Comparison of ENCODE assay signal across 8 cellular contexts in the genomic region with DNA sequence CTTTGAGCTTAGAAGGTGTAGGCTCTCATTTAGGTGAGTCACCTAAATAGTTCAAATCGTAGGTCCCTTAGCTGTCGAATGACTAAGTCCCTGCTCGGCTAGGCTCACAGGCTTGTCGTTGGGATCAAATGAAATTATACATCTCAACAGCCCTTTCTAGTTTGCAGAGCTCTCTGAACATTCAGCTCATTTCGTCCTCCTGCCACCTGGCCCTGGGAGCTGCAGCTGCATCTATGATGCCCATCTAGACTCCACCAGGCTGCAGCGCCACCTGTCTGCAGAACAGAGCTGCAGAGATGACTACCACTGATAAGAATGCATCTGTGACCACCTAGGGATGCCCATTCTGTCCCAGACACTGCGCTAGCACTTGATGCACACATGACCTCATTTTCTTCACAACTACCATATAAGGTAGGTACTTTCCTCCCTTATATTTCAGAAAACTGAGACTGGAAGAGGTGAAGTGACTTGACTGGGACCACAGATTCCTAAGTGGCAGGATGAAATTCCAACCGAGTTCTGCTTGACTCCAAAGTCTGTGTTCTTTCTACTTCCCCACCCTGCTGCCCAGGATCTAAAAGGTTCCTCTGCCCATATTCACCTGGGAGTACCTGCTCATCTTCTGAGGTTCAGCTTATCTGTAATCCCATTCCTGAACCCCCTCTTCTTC.
DNase-seq lines count a peak whose midpoint lies in the region; ATAC-seq and TF ChIP-seq lines count a peak whose summit lies in the region.

No MANE protein-coding gene starts in this region.

- no peaks in the 10 kb centered on the region for H3K36me3 Mint-ChIP-seq in activated naive CD8-positive, alpha-beta T cell treated with anti-CD3 and anti-CD28 coated beads, Interleukin-2, amount 50 U/mL, for 24 hours (ENCODE audit: low read depth)

- peak; percentile 98 for DNase-seq in HT1080 (ENCODE audit: low read depth)
- DNase-seq in NCI-H748 treated with DMSO at 0.1 percent for 48 hours (lab: John Stamatoyannopoulos, UW) = peak; percentile 65
- DNase-seq in activated naive CD8-positive, alpha-beta T cell treated with anti-CD3 and anti-CD28 coated beads, Interleukin-2, amount 50 U/mL, for 24 hours = peak; percentile 63
- peak; percentile 82 for DNase-seq in iPS-NIHi11 (ENCODE audit: low spot score)
- DNase-seq in stimulated activated CD4-positive, alpha-beta T cell treated with anti-CD3 and anti-CD28 coated beads, Interleukin-4, amount 100 ng/mL, for 24 hours = peak; percentile 27

- H3K27ac ChIP-seq in 22Rv1 = no peak overlapping the region

- H3K27me3 Mint-ChIP-seq in activated naive CD8-positive, alpha-beta T cell treated with anti-CD3 and anti-CD28 coated beads, Interleukin-2, amount 50 U/mL, for 24 hours = peaks cover 5% of the 10 kb centered on the region

- H3K27ac Mint-ChIP-seq in activated naive CD8-positive, alpha-beta T cell treated with anti-CD3 and anti-CD28 coated beads, Interleukin-2, amount 50 U/mL, for 24 hours = no peak overlapping the region

- no peaks in the 10 kb centered on the region for H3K9me3 Mint-ChIP-seq in activated naive CD8-positive, alpha-beta T cell treated with anti-CD3 and anti-CD28 coated beads, Interleukin-2, amount 50 U/mL, for 24 hours

- H3K4me1 Mint-ChIP-seq in activated naive CD8-positive, alpha-beta T cell treated with anti-CD3 and anti-CD28 coated beads, Interleukin-2, amount 50 U/mL, for 24 hours = no peaks in the 10 kb centered on the region

- no peak overlapping the region for H3K4me3 Mint-ChIP-seq in activated naive CD8-positive, alpha-beta T cell treated with anti-CD3 and anti-CD28 coated beads, Interleukin-2, amount 50 U/mL, for 24 hours

- peak; percentile 84 for ATAC-seq in activated naive CD8-positive, alpha-beta T cell treated with anti-CD3 and anti-CD28 coated beads, Interleukin-2, amount 50 U/mL, for 24 hours
- ATAC-seq in GM18517 (IDR thresholded peaks at IDR 0.05; ENCODE audit: unreplicated experiment) = no peak

- TF ChIP-seq CTCF in 22Rv1 (IDR thresholded peaks at IDR 0.05) (peak; percentile 90), GM12872 (IDR thresholded peaks at IDR 0.05; ENCODE audit: insufficient read depth, low read depth, low read length) (peak; percentile 88)

Comparison
In these comparisons a context has a peak if more than half of its experiments do, and no peak if none do; other contexts are left out.
1. DNase-seq: peak in every context shown above with its lines; median percentile 98 in HT1080; 82 in iPS-NIHi11; 65 in NCI-H748 treated with DMSO at 0.1 percent for 48 hours; 63 in activated naive CD8-positive, alpha-beta T cell treated with anti-CD3 and anti-CD28 coated beads, Interleukin-2, amount 50 U/mL, for 24 hours; 27 in stimulated activated CD4-positive, alpha-beta T cell treated with anti-CD3 and anti-CD28 coated beads, Interleukin-4, amount 100 ng/mL, for 24 hours.